In the genomic region with DNA sequence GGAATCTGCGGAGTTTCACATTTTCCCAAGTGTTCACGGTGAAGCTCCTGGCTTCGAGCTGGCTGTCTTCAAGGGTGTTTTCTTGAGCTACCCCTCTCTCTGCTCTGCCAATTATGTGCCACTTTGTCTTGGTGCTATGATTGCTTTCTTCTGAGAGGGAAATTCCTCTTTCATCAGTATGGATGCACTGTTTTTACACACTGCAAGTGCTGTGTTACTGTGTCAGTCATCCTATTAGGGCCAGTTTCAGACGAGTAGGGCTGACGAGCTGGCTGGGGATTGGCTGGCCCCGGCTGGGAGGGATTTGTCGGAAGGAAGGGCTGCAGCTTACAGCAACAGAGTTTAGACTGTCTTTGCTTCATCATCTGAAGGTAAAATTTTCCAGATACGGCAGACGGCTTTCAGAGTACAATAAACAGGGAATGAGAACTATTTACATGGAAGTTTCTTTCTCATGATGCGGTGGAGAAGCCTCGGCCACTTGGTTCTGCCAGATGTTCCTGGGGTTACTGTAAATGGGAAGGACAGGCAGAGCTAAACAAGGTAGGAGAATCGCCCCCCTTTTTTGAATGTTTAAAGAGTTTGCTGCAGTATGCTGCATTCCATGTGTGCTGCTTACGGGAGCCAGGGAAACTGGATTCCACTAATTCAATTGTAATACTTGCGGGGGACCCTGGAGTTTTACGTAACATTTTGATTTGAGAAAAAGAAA, we compare ENCODE assay signal across 8 cellular contexts. TPM values are rescaled to one million over a fixed set of nuclear protein-coding genes. Genes with fewer than 3 reads are reported as not detected.
DNase-seq lines count a peak whose midpoint lies in the region; ATAC-seq and TF ChIP-seq lines count a peak whose summit lies in the region.

Gene MBNL2 (plus strand): TSS at position 345 of the 712 bp plus-strand sequence. CDS start 53,903 bp downstream, outside the sequence.

- TF ChIP-seq CTCF in Calu3 (IDR thresholded peaks at IDR 0.05; ENCODE audit: unreplicated experiment) (no peak), OCI-LY3 (IDR thresholded peaks at IDR 0.05; ENCODE audit: low read depth, low read length) (no peak), epithelial cell of esophagus (IDR thresholded peaks at IDR 0.05; ENCODE audit: insufficient read depth, low read depth, low read length, missing control alignments) (no peak), mucosa of descending colon (IDR thresholded peaks at IDR 0.05) (no peak)

- H3K9me3 Mint-ChIP-seq in Calu3 (ENCODE audit: low read depth, unreplicated experiment): no peaks in the 10 kb centered on the region

- H3K4me3 Mint-ChIP-seq in Calu3 (ENCODE audit: low read depth, unreplicated experiment): peak within 1 kb of the TSS; percentile 78

- CTCF ChIA-PET in Calu3 (lab: Charles Lee): interaction anchor here (1.1 kb wide), 1 partner anchor 75 kb away, joined by 4 read pairs; no protein-coding TSS in a partner anchor

- no peaks in the 10 kb centered on the region for H3K27me3 Mint-ChIP-seq in Calu3 (ENCODE audit: unreplicated experiment)

- no peaks in the 10 kb centered on the region for H3K9me3 ChIP-seq in HUES64 (ENCODE audit: insufficient read depth, low read depth, low read length)
- no peaks in the 10 kb centered on the region for H3K9me3 ChIP-seq in OCI-LY3 (ENCODE audit: insufficient read depth, low read length)
- H3K9me3 ChIP-seq in mucosa of descending colon: no peaks in the 10 kb centered on the region

- H3K36me3 Mint-ChIP-seq in Calu3 (ENCODE audit: insufficient read depth, unreplicated experiment): peaks cover 41% of the 10 kb centered on the region

- intact Hi-C loops in Calu3 (cut with micrococcal nuclease; ENCODE audit: unreplicated experiment): loop anchor here (2.0 to 5.0 kb wide), 3 partner anchors 35 to 189 kb away; no protein-coding TSS in a partner anchor
- intact Hi-C loops in mucosa of descending colon (cut with DNase I, micrococcal nuclease): loop anchor here (5.0 to 10.0 kb wide), 5 partner anchors 80 to 123 kb away; no protein-coding TSS in a partner anchor

- DNase-seq in Calu3 (peak; percentile 75), activated T-cell treated with anti-CD3 and anti-CD28 coated beads for 4 hours (peak; percentile 73), epithelial cell of esophagus (ENCODE audit: low read depth) (peak; percentile 97), mucosa of descending colon (peak; percentile 89 to 95 (median 90))
- DNase-seq in stimulated activated CD8-positive, alpha-beta memory T cell treated with anti-CD3 and anti-CD28 coated beads, Interleukin-4, amount 100 ng/mL, for 1 hour (ENCODE audit: low read depth in 2 of 2, low spot score in 1 of 2): peak; percentile 50 to 76

- peak within 1 kb of the TSS; percentile 99 for H2AFZ ChIP-seq in OCI-LY3 (ENCODE audit: low read depth, low read length)

- H3K79me2 ChIP-seq in OCI-LY3 (ENCODE audit: low read length): peaks cover 5% of the 10 kb centered on the region; the same call in 1 of the 2 replicates

- peak within 1 kb of the TSS; percentile 54; the same call in 1 of the 2 replicates for H3K9ac ChIP-seq in HUES64 (ENCODE audit: low read depth, low read length)
- H3K9ac ChIP-seq in OCI-LY3 (ENCODE audit: low read length): peak within 1 kb of the TSS; percentile 62

- WGBS in HUES64: 34% methylated on average over 15 of the region's 15 CpGs

- H3K36me3 ChIP-seq in HUES64 (ENCODE audit: insufficient read depth, low read length) (no peaks in the 10 kb centered on the region), OCI-LY3 (replicated peaks; ENCODE audit: low read depth, low read length) (no peaks in the 10 kb centered on the region), mucosa of descending colon (ENCODE audit: low read depth) (no peaks in the 10 kb centered on the region)

- H3K4me1 Mint-ChIP-seq in Calu3 (ENCODE audit: low read depth, unreplicated experiment): peaks cover 26% of the 10 kb centered on the region

- H3K4me3 ChIP-seq in HUES64 (ENCODE audit: low read length) (peak within 1 kb of the TSS; percentile 64), OCI-LY3 (ENCODE audit: low read length) (peak within 1 kb of the TSS; percentile 82), epithelial cell of esophagus (ENCODE audit: low read length) (peak within 1 kb of the TSS; percentile 81), mucosa of descending colon (peak within 1 kb of the TSS; percentile 20)

- BruUV-seq in Calu3 (replicated peaks; lab: Mats Ljungman, UMichigan): TSS peak; percentile 72

- peak within 1 kb of the TSS; percentile 96 for H3K4me2 ChIP-seq in OCI-LY3 (ENCODE audit: low read length)

- H3K27ac Mint-ChIP-seq in Calu3 (ENCODE audit: unreplicated experiment): peak within 1 kb of the TSS; percentile 95

- peak; percentile 98 for ATAC-seq in GM21515 (IDR thresholded peaks at IDR 0.05; ENCODE audit: unreplicated experiment)
- peak; percentile 93 for ATAC-seq in mucosa of descending colon

- H3K27me3 ChIP-seq in HUES64 (ENCODE audit: insufficient read depth, low read length): peaks cover 95% of the 10 kb centered on the region
- H3K27me3 ChIP-seq in OCI-LY3 (ENCODE audit: low read depth, low read length): no peaks in the 10 kb centered on the region

- H3K4me1 ChIP-seq in HUES64 (ENCODE audit: insufficient read depth, low read length): peaks cover 25% of the 10 kb centered on the region
- H3K4me1 ChIP-seq in OCI-LY3 (ENCODE audit: low read length): peaks cover 20% of the 10 kb centered on the region
- H3K4me1 ChIP-seq in mucosa of descending colon (ENCODE audit: low read depth): peaks cover 30% of the 10 kb centered on the region

- H3K27ac ChIP-seq in HUES64 (ENCODE audit: low read depth, low read length) (no peak within 1 kb of the TSS; the same call in 1 of the 2 replicates), OCI-LY3 (ENCODE audit: low read length) (no peak within 1 kb of the TSS; the same call in 1 of the 2 replicates)

- H4K20me1 ChIP-seq in OCI-LY3 (ENCODE audit: insufficient read depth, low read length): no peaks in the 10 kb centered on the region

RNA-seq across cellular contexts. Expression of gene MBNL2, which starts in this region (rescaled TPM):
- total RNA-seq in Calu3 (2022) (29.8 and 37.1 TPM in 2 replicates), mucosa of descending colon (10 to 100 TPM; 41.0 to 75.1 (median 47.2) TPM)
- 2.5 TPM for polyA plus RNA-seq in HUES64 (2013, experiment 1 of 2)
- 4.7 TPM for polyA plus RNA-seq in HUES64 (2013, experiment 2 of 2)

Comparison
In these comparisons a context has a peak if more than half of its experiments do, and no peak if none do; other contexts are left out.
1. H3K4me3 ChIP-seq: peak in every context shown above with its lines; median percentile 82 in OCI-LY3; 81 in epithelial cell of esophagus; 64 in HUES64; 20 in mucosa of descending colon.